21 cellular contexts compared by ENCODE assay signal in genomic region chr18:74567805-74568204, GRCh38. TPM values are rescaled to one million over a fixed set of nuclear protein-coding genes. Genes with fewer than 3 reads are reported as not detected.
DNase-seq lines count a peak whose midpoint lies in the region; ATAC-seq, FAIRE-seq and TF ChIP-seq lines count a peak whose summit lies in the region.
"Had no signal": no experiment of that assay in that cellular context is flagged by ENCODE, and none has a peak within 500 bp of the region (broad histone marks: within the 10 kb centered on the region; RNA-seq: fewer than 3 reads in every experiment).

No MANE protein-coding gene starts in this region.

- H3K36me3 Mint-ChIP-seq in progenitor cell of endocrine pancreas (ENCODE audit: insufficient read depth), result peaks cover 2% of the 10 kb centered on the region
- H3K36me3 Mint-ChIP-seq in naive thymus-derived CD8-positive, alpha-beta T cell, result peaks cover 3 to 24% (median 12%) of the 10 kb centered on the region in 3 donors

- ATAC-seq in GM12878, result no peak
- ATAC-seq in naive thymus-derived CD8-positive, alpha-beta T cell, result no peak
- ATAC-seq: T-cell had no signal

- no TSS peak for BruUV-seq in GM12878 (replicated peaks; lab: Mats Ljungman, UMichigan)

- H3K79me2 ChIP-seq in GM12878 (ENCODE audit: control insufficient read depth, insufficient read depth, low read length), result no peaks in the 10 kb centered on the region

- TF ChIP-seq RAD21 in GM12878 (IDR thresholded peaks at IDR 0.05; ENCODE audit: insufficient read depth, low read depth, low read length), result peak; percentile 19; the same call in 1 of the 2 replicates

- POLR2A ChIA-PET in GM12878 (lab: Charles Lee) (no interaction called here), RWPE1 (lab: Yijun Ruan, JAX; ENCODE audit: low non-redundant PET) (no interaction called here)
- POLR2A ChIA-PET in naive thymus-derived CD8-positive, alpha-beta T cell (lab: Charles Lee), result no interaction called here

- WGBS in GM12878 (ENCODE audit: insufficient coverage, insufficient replicate concordance, low lambda C conversion rate, missing lambda C conversion rate), result 39% methylated on average over 8 of the region's 8 CpGs

- H3K27ac Mint-ChIP-seq in progenitor cell of endocrine pancreas, result no peak overlapping the region
- no peak overlapping the region for H3K27ac Mint-ChIP-seq in naive thymus-derived CD8-positive, alpha-beta T cell
- H3K27ac Mint-ChIP-seq: activated B cell treated with CpG ODN at 0.5 μM for 24 hours, mesothelial cell of epicardium, T-cell had no signal

- H3K4me1 ChIP-seq in GM12878 (ENCODE audit: control insufficient read depth, insufficient read depth, low read length), result no peaks in the 10 kb centered on the region

- DNase-seq in SKM-1 treated with dmso at 0.1 percent for 144 hours (lab: John Stamatoyannopoulos, UW; ENCODE audit: unreplicated experiment) (peak; percentile 16), SKM-1 (lab: John Stamatoyannopoulos, UW; ENCODE audit: unreplicated experiment) (no peak), MV-4-11 (lab: John Stamatoyannopoulos, UW) (peak; percentile 12), GM12878 (ENCODE audit: low read depth, low spot score) (no peak), progenitor cell of endocrine pancreas (ENCODE audit: low spot score, unreplicated experiment) (no peak), COR-L47 (lab: John Stamatoyannopoulos, UW) (no peak), RWPE1 (ENCODE audit: low spot score) (no peak)
- DNase-seq in naive thymus-derived CD8-positive, alpha-beta T cell, result no peak
- DNase-seq: activated B cell treated with CpG ODN at 0.5 μM for 24 hours; aorta; cerebellar nuclear complex; DMS79; NCI-H1105; NCI-H526 treated with DMSO at 0.1 percent for 48 hours; stimulated activated naive CD4-positive, alpha-beta T cell treated with Interleukin-2 at 50 U/mL for 16 hours; T-cell; trophoblast cell had no signal

- peaks cover 13% of the 10 kb centered on the region for H3K27me3 Mint-ChIP-seq in progenitor cell of endocrine pancreas
- peaks cover 7 to 27% (median 21%) of the 10 kb centered on the region in 5 donors for H3K27me3 Mint-ChIP-seq in naive thymus-derived CD8-positive, alpha-beta T cell

- intact Hi-C loops in GM12878 (cut with micrococcal nuclease; ENCODE audit: unreplicated experiment), result no loop called here

- no peak overlapping the region for H3K4me3 ChIP-seq in GM12878
- H3K4me3 ChIP-seq: BLaER1 treated with 17β-estradiol and CSF1 and Interleukin-3, amounts not matched to agents 10 nM and 100 nM; right atrium auricular region had no signal

- TF ChIP-seq CTCF in GM12878 (IDR thresholded peaks at IDR 0.05 in 2 of 3, conservative IDR thresholded peaks at IDR 0.05 in 1 of 3; ENCODE audit: control insufficient read depth in 2 of 3, extremely low read depth in 1 of 3, insufficient read depth in 1 of 3, low read depth in 3 of 3, low read length in 3 of 3) (no peak), progenitor cell of endocrine pancreas (IDR thresholded peaks at IDR 0.05; ENCODE audit: unreplicated experiment) (peak; percentile 15), RWPE1 (conservative IDR thresholded peaks at IDR 0.05; ENCODE audit: low read depth) (no peak)

- SMC1A ChIA-PET in GM12878 (lab: Charles Lee; ENCODE audit: uncharacterized antibody, unreplicated experiment), result no interaction called here

- H3K9ac ChIP-seq in GM12878 (ENCODE audit: control insufficient read depth, insufficient read depth, low read length), result no peak overlapping the region
- H3K9ac ChIP-seq: BLaER1 treated with 17β-estradiol and CSF1 and Interleukin-3, amounts not matched to agents 10 nM and 100 nM had no signal

- no peak for TF ChIP-seq POLR2A in GM12878 (IDR thresholded peaks at IDR 0.05; ENCODE audit: low read depth, low read length)

- no peak for FAIRE-seq in GM12878 (lab: Jason Lieb, UNC)

- RAD21 ChIA-PET in GM12878 (lab: Charles Lee; ENCODE audit: unreplicated experiment), result no interaction called here

- H3K4me3 Mint-ChIP-seq in progenitor cell of endocrine pancreas (ENCODE audit: low read depth), result no peak overlapping the region
- H3K4me3 Mint-ChIP-seq in naive thymus-derived CD8-positive, alpha-beta T cell, result no peak overlapping the region
- H3K4me3 Mint-ChIP-seq: activated B cell treated with CpG ODN at 0.5 μM for 24 hours, mesothelial cell of epicardium, T-cell had no signal

- no peaks in the 10 kb centered on the region for H3K36me3 ChIP-seq in GM12878 (ENCODE audit: control insufficient read depth in 2 of 2, insufficient read depth in 2 of 2, low read length in 1 of 2)
- H3K36me3 ChIP-seq: right atrium auricular region had no signal

- CTCF ChIA-PET in GM12878 (lab: Yijun Ruan, JAX), result no interaction called here
- CTCF ChIA-PET in RWPE1 (lab: Yijun Ruan, JAX), result no interaction called here

- in situ Hi-C loops in GM12878 (cut with MboI), result no loop called here

- TF ChIP-seq EP300 in GM12878 (IDR thresholded peaks at IDR 0.05; ENCODE audit: borderline replicate concordance in 1 of 2, control insufficient read depth in 1 of 2, low read depth in 2 of 2, low read length in 2 of 2), result no peak

- no peaks in the 10 kb centered on the region; a peak in 1 of 4 replicates for H3K27me3 ChIP-seq in GM12878 (replicated peaks in 1 of 2; ENCODE audit: control insufficient read depth in 2 of 2, insufficient read depth in 2 of 2, low read length in 1 of 2)
- H3K27me3 ChIP-seq: BLaER1 treated with 17β-estradiol and CSF1 and Interleukin-3, amounts not matched to agents 10 nM and 100 nM; right atrium auricular region had no signal

- H3K9me3 Mint-ChIP-seq in progenitor cell of endocrine pancreas (ENCODE audit: low read depth), result peaks cover 8% of the 10 kb centered on the region
- peaks cover 0 to 28% (median 6%) of the 10 kb centered on the region in 9 donors for H3K9me3 Mint-ChIP-seq in naive thymus-derived CD8-positive, alpha-beta T cell

- H4K20me1 ChIP-seq in GM12878 (ENCODE audit: control insufficient read depth, insufficient read depth), result no peaks in the 10 kb centered on the region
- H4K20me1 ChIP-seq: BLaER1 treated with 17β-estradiol and CSF1 and Interleukin-3, amounts not matched to agents 10 nM and 100 nM had no signal

- no peak overlapping the region for H3K4me2 ChIP-seq in GM12878 (ENCODE audit: control insufficient read depth, insufficient read depth)

- no peak overlapping the region for H2AFZ ChIP-seq in GM12878 (ENCODE audit: control insufficient read depth, low read depth, low read length)

- H3K27ac ChIP-seq in GM12878 (ENCODE audit: control insufficient read depth, insufficient read depth), result no peak overlapping the region
- H3K27ac ChIP-seq in RWPE1, result no peak overlapping the region
- H3K27ac ChIP-seq: BLaER1 treated with 17β-estradiol and CSF1 and Interleukin-3, amounts not matched to agents 10 nM and 100 nM; right atrium auricular region had no signal

- peaks cover 4% of the 10 kb centered on the region for H3K4me1 Mint-ChIP-seq in progenitor cell of endocrine pancreas (ENCODE audit: low read depth)
- H3K4me1 Mint-ChIP-seq in naive thymus-derived CD8-positive, alpha-beta T cell, result peaks cover 0 to 3% (median 0%) of the 10 kb centered on the region in 4 donors
- H3K4me1 Mint-ChIP-seq: activated B cell treated with CpG ODN at 0.5 μM for 24 hours, T-cell had no signal

- H3K9me3 ChIP-seq in GM12878 (replicated peaks; ENCODE audit: control insufficient read depth, insufficient read depth, low read length), result no peaks in the 10 kb centered on the region; the same call in 2 of the 3 replicates
- H3K9me3 ChIP-seq: right atrium auricular region had no signal

TF ChIP-seq in GM12878, 131 proteins besides CTCF, POLR2A, EP300 and RAD21 (continues in another document):
- TF ChIP-seq HCFC1 (IDR thresholded peaks at IDR 0.05; ENCODE audit: low read length) (no peak), HDGF (IDR thresholded peaks at IDR 0.05) (no peak)

RNA-seq across cellular contexts. Expression of gene ZNF407, which starts 29.9 kb away (rescaled TPM):
- total RNA-seq in GM12878 (2013; cell fraction: nucleolus; rRNA removed), result 81.4 and 81.8 TPM in 2 replicates
- total RNA-seq in GM12878 (2014; rRNA removed) (10.1 and 11.2 TPM in 2 replicates), GM12878 (2014; rRNA removed; fragmentation: Illumina TruSeq; extraction: Trizol) (11.0 TPM in 2 replicates), GM12878 (2021) (10.3 and 11.6 TPM in 2 replicates), progenitor cell of endocrine pancreas (18.1 and 18.4 TPM in 2 replicates)
- 2.1 TPM for polyA plus RNA-seq in GM12878 (2011; ENCODE audit: low read depth)
- polyA plus RNA-seq in GM12878 (2011; rRNA removed) (3.9 and 4.5 TPM in 2 replicates), GM12878 (2014; fragmentation: Illumina TruSeq; extraction: Trizol) (4.8 and 5.7 TPM in 2 replicates), GM12878 (2014; fragmentation: Nextera tagmentation; extraction: Ambion mirVana) (under 1 TPM; 0.69 to 0.88 TPM), GM12878 (2014; rRNA removed) (4.1 and 4.7 TPM in 2 replicates), GM12878 (2016; fragmentation: Nextera tagmentation; extraction: Ambion mirVana) (1 to 10 TPM; 5.8 to 6.3 TPM)
- polyA plus RNA-seq in GM12878 (2011; cell fraction: cytosol; rRNA removed), result 3.0 and 4.1 TPM in 2 replicates
- 7.4 and 10.7 TPM in 2 replicates for polyA plus RNA-seq in GM12878 (2011; cell fraction: nucleus; rRNA removed)
- polyA plus RNA-seq in GM12878 (2012), result 2.9 and 3.1 TPM in 2 replicates
- 32.5 and 34.8 TPM in 2 replicates for polyA minus RNA-seq in GM12878 (2011; rRNA and poly(A)+ RNA removed)
- polyA minus RNA-seq in GM12878 (2011; cell fraction: cytosol; rRNA and poly(A)+ RNA removed), result 4.3 and 7.4 TPM in 2 replicates
- polyA minus RNA-seq in GM12878 (2011; cell fraction: nucleus; rRNA and poly(A)+ RNA removed), result 63.2 and 96.7 TPM in 2 replicates
- total RNA-seq in naive thymus-derived CD8-positive, alpha-beta T cell, result 10 to 100 TPM; 26.7 to 26.8 TPM
- 1 to 10 TPM; 5.0 to 6.0 (median 5.6) TPM for polyA plus RNA-seq in naive thymus-derived CD8-positive, alpha-beta T cell

RNA-seq across cellular contexts. Expression of gene CNDP1, which starts 33.5 kb away (rescaled TPM):
- 0.39 TPM in 1 of 2 replicates, not detected in the other for total RNA-seq in GM12878 (2013; cell fraction: nucleolus; rRNA removed)
- not detected in 2 replicates for total RNA-seq in GM12878 (2014; rRNA removed)
- not detected in 2 replicates for total RNA-seq in GM12878 (2014; rRNA removed; fragmentation: Illumina TruSeq; extraction: Trizol)
- not detected in 2 replicates for total RNA-seq in GM12878 (2021)
- not detected for polyA plus RNA-seq in GM12878 (2011; ENCODE audit: low read depth)
- polyA plus RNA-seq in GM12878 (2011; rRNA removed), result not detected in 2 replicates
- 0.09 TPM in 1 of 2 replicates, not detected in the other for polyA plus RNA-seq in GM12878 (2011; cell fraction: cytosol; rRNA removed)
- 0.28 and 0.42 TPM in 2 replicates for polyA plus RNA-seq in GM12878 (2011; cell fraction: nucleus; rRNA removed)
- polyA plus RNA-seq in GM12878 (2012), result 0.03 and 0.11 TPM in 2 replicates
- polyA plus RNA-seq in GM12878 (2014; fragmentation: Illumina TruSeq; extraction: Trizol), result 0.04 TPM in 1 of 2 replicates, not detected in the other
- polyA plus RNA-seq in GM12878 (2014; fragmentation: Nextera tagmentation; extraction: Ambion mirVana), result not detected
- not detected in 2 replicates for polyA plus RNA-seq in GM12878 (2014; rRNA removed)
- polyA plus RNA-seq in GM12878 (2016; fragmentation: Nextera tagmentation; extraction: Ambion mirVana), result under 1 TPM in 1 of 2 experiments, not detected in 1; 0.05 TPM
- not detected in 2 replicates for polyA minus RNA-seq in GM12878 (2011; rRNA and poly(A)+ RNA removed)
- polyA minus RNA-seq in GM12878 (2011; cell fraction: cytosol; rRNA and poly(A)+ RNA removed), result not detected in 2 replicates
- not detected in 2 replicates for polyA minus RNA-seq in GM12878 (2011; cell fraction: nucleus; rRNA and poly(A)+ RNA removed)
- 0.29 and 0.38 TPM in 2 replicates for total RNA-seq in progenitor cell of endocrine pancreas
- not detected for total RNA-seq in naive thymus-derived CD8-positive, alpha-beta T cell
- polyA plus RNA-seq in naive thymus-derived CD8-positive, alpha-beta T cell, result not detected
- total RNA-seq: A172, right atrium auricular region had no signal

Comparison
In these comparisons a context has a peak if more than half of its experiments do, and no peak if none do; other contexts are left out.
1. DNase-seq: peak in SKM-1 treated with dmso at 0.1 percent for 144 hours (single experiment) and MV-4-11 (single experiment); none in SKM-1 (single experiment), GM12878 (single experiment), progenitor cell of endocrine pancreas (single experiment), COR-L47 (single experiment), naive thymus-derived CD8-positive, alpha-beta T cell (0 of 10) and RWPE1 (single experiment).